Comparison of ENCODE assay signal across 1 cellular context in the genomic region with DNA sequence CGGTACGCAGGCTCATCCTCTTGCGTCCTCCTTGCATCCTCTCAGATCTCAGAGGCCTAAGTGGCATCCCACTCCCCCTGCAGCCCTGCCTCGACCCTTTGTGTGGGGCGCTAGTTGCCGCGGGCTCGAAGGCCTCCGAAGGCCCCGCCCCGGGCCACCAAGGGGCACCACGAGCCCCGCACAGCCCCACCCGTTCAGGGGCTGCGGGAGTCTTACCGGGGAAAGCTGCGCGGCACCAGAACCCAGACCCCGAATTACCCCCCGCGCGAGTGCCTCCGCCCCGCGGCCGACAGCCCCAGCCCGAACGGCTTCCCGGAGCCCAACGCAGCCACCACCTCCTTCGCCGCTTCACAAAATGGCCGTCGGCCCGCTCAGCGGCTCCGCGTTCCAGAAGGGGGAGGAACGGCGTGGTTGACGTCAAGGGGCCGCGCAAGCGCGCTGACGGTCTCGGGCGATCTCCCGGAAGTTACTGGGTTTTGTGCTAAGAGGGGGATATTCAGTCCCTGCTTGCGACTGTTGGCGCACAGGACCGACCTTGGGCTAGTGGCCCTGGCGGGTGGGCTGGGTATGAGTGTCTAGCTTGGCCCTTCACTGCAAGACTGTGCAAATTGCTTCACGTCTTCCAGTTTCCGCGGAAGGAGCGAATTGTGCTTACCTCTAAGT.
TF ChIP-seq lines count a peak whose summit lies in the region.

A gene (minus strand): TSS at position 357 of the 663 bp plus-strand sequence. CDS start 31,977 bp downstream, outside the sequence.
A gene with protein sequence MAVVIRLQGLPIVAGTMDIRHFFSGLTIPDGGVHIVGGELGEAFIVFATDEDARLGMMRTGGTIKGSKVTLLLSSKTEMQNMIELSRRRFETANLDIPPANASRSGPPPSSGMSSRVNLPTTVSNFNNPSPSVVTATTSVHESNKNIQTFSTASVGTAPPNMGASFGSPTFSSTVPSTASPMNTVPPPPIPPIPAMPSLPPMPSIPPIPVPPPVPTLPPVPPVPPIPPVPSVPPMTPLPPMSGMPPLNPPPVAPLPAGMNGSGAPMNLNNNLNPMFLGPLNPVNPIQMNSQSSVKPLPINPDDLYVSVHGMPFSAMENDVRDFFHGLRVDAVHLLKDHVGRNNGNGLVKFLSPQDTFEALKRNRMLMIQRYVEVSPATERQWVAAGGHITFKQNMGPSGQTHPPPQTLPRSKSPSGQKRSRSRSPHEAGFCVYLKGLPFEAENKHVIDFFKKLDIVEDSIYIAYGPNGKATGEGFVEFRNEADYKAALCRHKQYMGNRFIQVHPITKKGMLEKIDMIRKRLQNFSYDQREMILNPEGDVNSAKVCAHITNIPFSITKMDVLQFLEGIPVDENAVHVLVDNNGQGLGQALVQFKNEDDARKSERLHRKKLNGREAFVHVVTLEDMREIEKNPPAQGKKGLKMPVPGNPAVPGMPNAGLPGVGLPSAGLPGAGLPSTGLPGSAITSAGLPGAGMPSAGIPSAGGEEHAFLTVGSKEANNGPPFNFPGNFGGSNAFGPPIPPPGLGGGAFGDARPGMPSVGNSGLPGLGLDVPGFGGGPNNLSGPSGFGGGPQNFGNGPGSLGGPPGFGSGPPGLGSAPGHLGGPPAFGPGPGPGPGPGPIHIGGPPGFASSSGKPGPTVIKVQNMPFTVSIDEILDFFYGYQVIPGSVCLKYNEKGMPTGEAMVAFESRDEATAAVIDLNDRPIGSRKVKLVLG (minus strand): TSS at position 357 of the 663 bp plus-strand sequence. CDS start 9,578 bp downstream, outside the sequence.

TF ChIP-seq in K562, 482 proteins besides CTCF, POLR2A, EP300 and RAD21 (continued from another document and continues in another):
- TF ChIP-seq, protein P1, sequence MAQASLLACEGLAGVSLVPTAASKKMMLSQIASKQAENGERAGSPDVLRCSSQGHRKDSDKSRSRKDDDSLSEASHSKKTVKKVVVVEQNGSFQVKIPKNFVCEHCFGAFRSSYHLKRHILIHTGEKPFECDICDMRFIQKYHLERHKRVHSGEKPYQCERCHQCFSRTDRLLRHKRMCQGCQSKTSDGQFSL (CRISPR knock-in tag; IDR thresholded peaks at IDR 0.05) = peak; percentile 51; the same call in 1 of the 2 replicates
- TF ChIP-seq, protein P1 (tag; IDR thresholded peaks at IDR 0.05) = no peak
- no peak for TF ChIP-seq HMG20A (CRISPR knock-in tag; conservative IDR thresholded peaks at IDR 0.05)
- TF ChIP-seq POLR3A (IDR thresholded peaks at IDR 0.05; ENCODE audit: borderline replicate concordance, extremely low read depth, insufficient read depth, insufficient read length) = no peak
- TF ChIP-seq FOXK2 (conservative IDR thresholded peaks at IDR 0.05 in 1 of 2, IDR thresholded peaks at IDR 0.05 in 1 of 2; ENCODE audit: low read depth in 2 of 2) = peak; percentile 28 to 89; a peak in 2 of 4 replicates
- TF ChIP-seq CHCHD3 (CRISPR knock-in tag; IDR thresholded peaks at IDR 0.05) = no peak
- TF ChIP-seq NELFE (IDR thresholded peaks at IDR 0.05; ENCODE audit: insufficient read depth, insufficient read length) = no peak
- no peak for TF ChIP-seq CEBPG (CRISPR knock-in tag; IDR thresholded peaks at IDR 0.05)
- no peak for TF ChIP-seq CEBPG (tag; conservative IDR thresholded peaks at IDR 0.05 in 1 of 2, IDR thresholded peaks at IDR 0.05 in 1 of 2)
- TF ChIP-seq ZNF444 (CRISPR knock-in tag; IDR thresholded peaks at IDR 0.05) = no peak
- TF ChIP-seq, protein P2, sequence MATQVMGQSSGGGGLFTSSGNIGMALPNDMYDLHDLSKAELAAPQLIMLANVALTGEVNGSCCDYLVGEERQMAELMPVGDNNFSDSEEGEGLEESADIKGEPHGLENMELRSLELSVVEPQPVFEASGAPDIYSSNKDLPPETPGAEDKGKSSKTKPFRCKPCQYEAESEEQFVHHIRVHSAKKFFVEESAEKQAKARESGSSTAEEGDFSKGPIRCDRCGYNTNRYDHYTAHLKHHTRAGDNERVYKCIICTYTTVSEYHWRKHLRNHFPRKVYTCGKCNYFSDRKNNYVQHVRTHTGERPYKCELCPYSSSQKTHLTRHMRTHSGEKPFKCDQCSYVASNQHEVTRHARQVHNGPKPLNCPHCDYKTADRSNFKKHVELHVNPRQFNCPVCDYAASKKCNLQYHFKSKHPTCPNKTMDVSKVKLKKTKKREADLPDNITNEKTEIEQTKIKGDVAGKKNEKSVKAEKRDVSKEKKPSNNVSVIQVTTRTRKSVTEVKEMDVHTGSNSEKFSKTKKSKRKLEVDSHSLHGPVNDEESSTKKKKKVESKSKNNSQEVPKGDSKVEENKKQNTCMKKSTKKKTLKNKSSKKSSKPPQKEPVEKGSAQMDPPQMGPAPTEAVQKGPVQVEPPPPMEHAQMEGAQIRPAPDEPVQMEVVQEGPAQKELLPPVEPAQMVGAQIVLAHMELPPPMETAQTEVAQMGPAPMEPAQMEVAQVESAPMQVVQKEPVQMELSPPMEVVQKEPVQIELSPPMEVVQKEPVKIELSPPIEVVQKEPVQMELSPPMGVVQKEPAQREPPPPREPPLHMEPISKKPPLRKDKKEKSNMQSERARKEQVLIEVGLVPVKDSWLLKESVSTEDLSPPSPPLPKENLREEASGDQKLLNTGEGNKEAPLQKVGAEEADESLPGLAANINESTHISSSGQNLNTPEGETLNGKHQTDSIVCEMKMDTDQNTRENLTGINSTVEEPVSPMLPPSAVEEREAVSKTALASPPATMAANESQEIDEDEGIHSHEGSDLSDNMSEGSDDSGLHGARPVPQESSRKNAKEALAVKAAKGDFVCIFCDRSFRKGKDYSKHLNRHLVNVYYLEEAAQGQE (CRISPR knock-in tag; IDR thresholded peaks at IDR 0.05; ENCODE audit: low read depth) = peak; percentile 64; the same call in 1 of the 2 replicates
- no peak for TF ChIP-seq FUS (optimal IDR thresholded peaks at IDR 0.05; ENCODE audit: low read depth, low read length)
- TF ChIP-seq, protein P3, sequence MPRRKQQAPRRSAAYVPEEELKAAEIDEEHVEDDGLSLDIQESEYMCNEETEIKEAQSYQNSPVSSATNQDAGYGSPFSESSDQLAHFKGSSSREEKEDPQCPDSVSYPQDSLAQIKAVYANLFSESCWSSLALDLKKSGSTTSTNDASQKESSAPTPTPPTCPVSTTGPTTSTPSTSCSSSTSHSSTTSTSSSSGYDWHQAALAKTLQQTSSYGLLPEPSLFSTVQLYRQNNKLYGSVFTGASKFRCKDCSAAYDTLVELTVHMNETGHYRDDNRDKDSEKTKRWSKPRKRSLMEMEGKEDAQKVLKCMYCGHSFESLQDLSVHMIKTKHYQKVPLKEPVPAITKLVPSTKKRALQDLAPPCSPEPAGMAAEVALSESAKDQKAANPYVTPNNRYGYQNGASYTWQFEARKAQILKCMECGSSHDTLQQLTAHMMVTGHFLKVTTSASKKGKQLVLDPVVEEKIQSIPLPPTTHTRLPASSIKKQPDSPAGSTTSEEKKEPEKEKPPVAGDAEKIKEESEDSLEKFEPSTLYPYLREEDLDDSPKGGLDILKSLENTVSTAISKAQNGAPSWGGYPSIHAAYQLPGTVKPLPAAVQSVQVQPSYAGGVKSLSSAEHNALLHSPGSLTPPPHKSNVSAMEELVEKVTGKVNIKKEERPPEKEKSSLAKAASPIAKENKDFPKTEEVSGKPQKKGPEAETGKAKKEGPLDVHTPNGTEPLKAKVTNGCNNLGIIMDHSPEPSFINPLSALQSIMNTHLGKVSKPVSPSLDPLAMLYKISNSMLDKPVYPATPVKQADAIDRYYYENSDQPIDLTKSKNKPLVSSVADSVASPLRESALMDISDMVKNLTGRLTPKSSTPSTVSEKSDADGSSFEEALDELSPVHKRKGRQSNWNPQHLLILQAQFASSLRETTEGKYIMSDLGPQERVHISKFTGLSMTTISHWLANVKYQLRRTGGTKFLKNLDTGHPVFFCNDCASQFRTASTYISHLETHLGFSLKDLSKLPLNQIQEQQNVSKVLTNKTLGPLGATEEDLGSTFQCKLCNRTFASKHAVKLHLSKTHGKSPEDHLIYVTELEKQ (CRISPR knock-in tag; IDR thresholded peaks at IDR 0.05) = no peak
- peak; percentile 75 to 91 for TF ChIP-seq NONO (IDR thresholded peaks at IDR 0.05; ENCODE audit: low read depth in 2 of 2, low read length in 1 of 2)
- peak; percentile 88 for TF ChIP-seq RBBP5 (IDR thresholded peaks at IDR 0.05; ENCODE audit: borderline replicate concordance, insufficient read depth, low read length, poor library complexity, severe bottlenecking)
- TF ChIP-seq, protein P4, sequence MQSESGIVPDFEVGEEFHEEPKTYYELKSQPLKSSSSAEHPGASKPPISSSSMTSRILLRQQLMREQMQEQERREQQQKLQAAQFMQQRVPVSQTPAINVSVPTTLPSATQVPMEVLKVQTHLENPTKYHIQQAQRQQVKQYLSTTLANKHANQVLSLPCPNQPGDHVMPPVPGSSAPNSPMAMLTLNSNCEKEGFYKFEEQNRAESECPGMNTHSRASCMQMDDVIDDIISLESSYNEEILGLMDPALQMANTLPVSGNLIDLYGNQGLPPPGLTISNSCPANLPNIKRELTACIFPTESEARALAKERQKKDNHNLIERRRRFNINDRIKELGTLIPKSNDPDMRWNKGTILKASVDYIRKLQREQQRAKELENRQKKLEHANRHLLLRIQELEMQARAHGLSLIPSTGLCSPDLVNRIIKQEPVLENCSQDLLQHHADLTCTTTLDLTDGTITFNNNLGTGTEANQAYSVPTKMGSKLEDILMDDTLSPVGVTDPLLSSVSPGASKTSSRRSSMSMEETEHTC (IDR thresholded peaks at IDR 0.05) = no peak
- TF ChIP-seq ILF3 (IDR thresholded peaks at IDR 0.05; ENCODE audit: borderline replicate concordance) = no peak
- no peak for TF ChIP-seq MYNN (IDR thresholded peaks at IDR 0.05)
- TF ChIP-seq MYNN (CRISPR knock-in tag; IDR thresholded peaks at IDR 0.05) = no peak
- no peak for TF ChIP-seq MCM2 (IDR thresholded peaks at IDR 0.05; ENCODE audit: low read depth)
- no peak for TF ChIP-seq RBM14 (IDR thresholded peaks at IDR 0.05; ENCODE audit: borderline replicate concordance, insufficient read depth, low read depth, low read length)
- TF ChIP-seq, protein P5, sequence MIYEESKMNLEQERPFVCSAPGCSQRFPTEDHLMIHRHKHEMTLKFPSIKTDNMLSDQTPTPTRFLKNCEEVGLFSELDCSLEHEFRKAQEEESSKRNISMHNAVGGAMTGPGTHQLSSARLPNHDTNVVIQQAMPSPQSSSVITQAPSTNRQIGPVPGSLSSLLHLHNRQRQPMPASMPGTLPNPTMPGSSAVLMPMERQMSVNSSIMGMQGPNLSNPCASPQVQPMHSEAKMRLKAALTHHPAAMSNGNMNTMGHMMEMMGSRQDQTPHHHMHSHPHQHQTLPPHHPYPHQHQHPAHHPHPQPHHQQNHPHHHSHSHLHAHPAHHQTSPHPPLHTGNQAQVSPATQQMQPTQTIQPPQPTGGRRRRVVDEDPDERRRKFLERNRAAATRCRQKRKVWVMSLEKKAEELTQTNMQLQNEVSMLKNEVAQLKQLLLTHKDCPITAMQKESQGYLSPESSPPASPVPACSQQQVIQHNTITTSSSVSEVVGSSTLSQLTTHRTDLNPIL (CRISPR knock-in tag; IDR thresholded peaks at IDR 0.05) = no peak
- TF ChIP-seq TFAM (CRISPR knock-in tag; conservative IDR thresholded peaks at IDR 0.05) = no peak
- TF ChIP-seq GTF2F1 (IDR thresholded peaks at IDR 0.05; ENCODE audit: low read depth, low read length) = 0 out of 2 replicates have a peak, but pooled peaks have one; percentile 71
- TF ChIP-seq KLF16 (IDR thresholded peaks at IDR 0.05) = no peak
- TF ChIP-seq, protein P6, sequence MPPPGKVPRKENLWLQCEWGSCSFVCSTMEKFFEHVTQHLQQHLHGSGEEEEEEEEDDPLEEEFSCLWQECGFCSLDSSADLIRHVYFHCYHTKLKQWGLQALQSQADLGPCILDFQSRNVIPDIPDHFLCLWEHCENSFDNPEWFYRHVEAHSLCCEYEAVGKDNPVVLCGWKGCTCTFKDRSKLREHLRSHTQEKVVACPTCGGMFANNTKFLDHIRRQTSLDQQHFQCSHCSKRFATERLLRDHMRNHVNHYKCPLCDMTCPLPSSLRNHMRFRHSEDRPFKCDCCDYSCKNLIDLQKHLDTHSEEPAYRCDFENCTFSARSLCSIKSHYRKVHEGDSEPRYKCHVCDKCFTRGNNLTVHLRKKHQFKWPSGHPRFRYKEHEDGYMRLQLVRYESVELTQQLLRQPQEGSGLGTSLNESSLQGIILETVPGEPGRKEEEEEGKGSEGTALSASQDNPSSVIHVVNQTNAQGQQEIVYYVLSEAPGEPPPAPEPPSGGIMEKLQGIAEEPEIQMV (tag; conservative IDR thresholded peaks at IDR 0.05; ENCODE audit: low read depth) = no peak
- no peak for TF ChIP-seq ZNF121 (CRISPR knock-in tag; conservative IDR thresholded peaks at IDR 0.05)
- TF ChIP-seq, protein P7, sequence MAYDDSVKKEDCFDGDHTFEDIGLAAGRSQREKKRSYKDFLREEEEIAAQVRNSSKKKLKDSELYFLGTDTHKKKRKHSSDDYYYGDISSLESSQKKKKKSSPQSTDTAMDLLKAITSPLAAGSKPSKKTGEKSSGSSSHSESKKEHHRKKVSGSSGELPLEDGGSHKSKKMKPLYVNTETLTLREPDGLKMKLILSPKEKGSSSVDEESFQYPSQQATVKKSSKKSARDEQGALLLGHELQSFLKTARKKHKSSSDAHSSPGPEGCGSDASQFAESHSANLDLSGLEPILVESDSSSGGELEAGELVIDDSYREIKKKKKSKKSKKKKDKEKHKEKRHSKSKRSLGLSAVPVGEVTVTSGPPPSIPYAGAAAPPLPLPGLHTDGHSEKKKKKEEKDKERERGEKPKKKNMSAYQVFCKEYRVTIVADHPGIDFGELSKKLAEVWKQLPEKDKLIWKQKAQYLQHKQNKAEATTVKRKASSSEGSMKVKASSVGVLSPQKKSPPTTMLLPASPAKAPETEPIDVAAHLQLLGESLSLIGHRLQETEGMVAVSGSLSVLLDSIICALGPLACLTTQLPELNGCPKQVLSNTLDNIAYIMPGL (CRISPR knock-in tag; IDR thresholded peaks at IDR 0.05) = peak; percentile 80; the same call in 1 of the 2 replicates
- TF ChIP-seq, protein P8, sequence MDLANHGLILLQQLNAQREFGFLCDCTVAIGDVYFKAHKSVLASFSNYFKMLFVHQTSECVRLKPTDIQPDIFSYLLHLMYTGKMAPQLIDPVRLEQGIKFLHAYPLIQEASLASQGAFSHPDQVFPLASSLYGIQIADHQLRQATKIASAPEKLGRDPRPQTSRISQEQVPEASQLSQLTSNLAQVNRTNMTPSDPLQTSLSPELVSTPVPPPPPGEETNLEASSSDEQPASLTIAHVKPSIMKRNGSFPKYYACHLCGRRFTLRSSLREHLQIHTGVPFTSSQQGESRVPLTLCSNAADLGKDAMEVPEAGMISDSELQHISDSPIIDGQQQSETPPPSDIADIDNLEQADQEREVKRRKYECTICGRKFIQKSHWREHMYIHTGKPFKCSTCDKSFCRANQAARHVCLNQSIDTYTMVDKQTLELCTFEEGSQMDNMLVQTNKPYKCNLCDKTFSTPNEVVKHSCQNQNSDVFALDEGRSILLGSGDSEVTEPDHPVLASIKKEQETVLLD (IDR thresholded peaks at IDR 0.05) = peak; percentile 92
- no peak for TF ChIP-seq FOXM1 (IDR thresholded peaks at IDR 0.05; ENCODE audit: low read depth)
- peak; percentile 87; the same call in 1 of the 2 replicates for TF ChIP-seq FOXM1 (CRISPR knock-in tag; IDR thresholded peaks at IDR 0.05; ENCODE audit: low read depth)
- no peak for TF ChIP-seq ZNF696 (CRISPR knock-in tag; conservative IDR thresholded peaks at IDR 0.05)
- TF ChIP-seq COPS2 (conservative IDR thresholded peaks at IDR 0.05) = no peak
- no peak; the same call in 1 of the 2 replicates for TF ChIP-seq NR3C1 (CRISPR knock-in tag; IDR thresholded peaks at IDR 0.05)
- no peak for TF ChIP-seq GABPB2 (CRISPR knock-in tag; conservative IDR thresholded peaks at IDR 0.05)
- no peak for TF ChIP-seq IRF2 (CRISPR knock-in tag; IDR thresholded peaks at IDR 0.05)
- no peak for TF ChIP-seq MTA3 (IDR thresholded peaks at IDR 0.05; ENCODE audit: borderline replicate concordance)
- no peak for TF ChIP-seq TAF15 (IDR thresholded peaks at IDR 0.05; ENCODE audit: low read depth, low read length)
